ENCODE assay signal across 9 cellular contexts in the genomic region with DNA sequence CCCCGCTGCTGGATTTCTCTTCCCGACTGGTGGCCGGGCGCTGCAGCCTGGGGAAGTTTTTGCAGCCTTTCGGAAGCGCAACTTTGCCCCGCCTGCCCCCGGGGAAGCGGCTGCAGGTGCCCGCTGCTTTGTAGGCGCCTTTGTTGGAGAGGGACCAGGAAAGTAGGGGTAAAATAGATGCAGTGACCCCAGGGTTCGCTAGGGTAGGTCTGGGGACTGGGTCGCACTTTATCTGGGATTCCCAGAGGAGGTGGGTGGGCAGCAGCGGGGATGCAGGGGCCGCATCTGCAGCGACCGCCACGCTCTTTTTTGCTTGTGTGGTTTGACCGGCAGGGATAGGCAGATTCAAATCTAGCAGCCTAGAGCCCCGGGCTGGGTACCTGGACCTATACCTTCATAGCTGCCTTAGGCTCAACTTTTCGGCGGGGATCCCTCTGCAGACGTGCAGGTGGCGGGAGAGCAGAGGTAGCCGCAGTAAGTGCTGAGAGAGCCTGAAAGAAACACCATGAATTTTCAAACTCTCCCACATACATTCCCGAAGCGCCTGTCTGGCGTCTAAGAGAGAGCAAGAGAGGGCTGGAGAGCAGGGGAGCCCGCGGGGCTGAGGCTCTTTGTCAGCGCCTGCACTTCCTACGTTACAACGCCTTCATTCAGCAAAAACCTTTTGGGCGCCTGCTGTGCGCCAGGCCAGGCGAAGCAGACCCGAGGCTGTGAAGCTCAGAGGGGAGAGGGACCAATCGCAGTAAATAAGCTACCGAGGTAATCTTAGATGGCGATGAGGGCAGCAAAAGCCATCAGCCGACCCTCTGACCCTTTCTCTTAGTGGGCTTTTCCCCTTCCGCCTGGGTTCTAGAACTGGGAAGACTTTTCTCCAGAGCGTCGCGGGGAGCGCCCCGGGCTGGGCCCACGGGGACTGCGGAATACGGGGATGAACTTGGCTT. TPM values are rescaled to one million over a fixed set of nuclear protein-coding genes. Genes with fewer than 3 reads are reported as not detected.
A peak's percentile ranks its signal among the peaks of the same experiment; 100 is the strongest.
DNase-seq lines count a peak whose midpoint lies in the region; ATAC-seq, FAIRE-seq and TF ChIP-seq lines count a peak whose summit lies in the region.
"Had no signal": no experiment of that assay in that cellular context is flagged by ENCODE, and none has a peak within 500 bp of the region (broad histone marks: within the 10 kb centered on the region; RNA-seq: fewer than 3 reads in every experiment).

No MANE protein-coding gene starts in this region.

- FAIRE-seq in GM12878 (lab: Jason Lieb, UNC) = no peak

- no peak for TF ChIP-seq CTCF in MM.1S (IDR thresholded peaks at IDR 0.05; ENCODE audit: low read length)
- no peak for TF ChIP-seq CTCF in GM12878 (IDR thresholded peaks at IDR 0.05 in 2 of 3, conservative IDR thresholded peaks at IDR 0.05 in 1 of 3; ENCODE audit: control insufficient read depth in 2 of 3, extremely low read depth in 1 of 3, insufficient read depth in 1 of 3, low read depth in 3 of 3, low read length in 3 of 3)
- no peak for TF ChIP-seq CTCF in nephron (IDR thresholded peaks at IDR 0.05; ENCODE audit: unreplicated experiment in 3 of 3)

- peak overlapping the region; percentile 97 for H3K4me2 ChIP-seq in MM.1S (ENCODE audit: low read depth, low read length)
- peak overlapping the region; percentile 73; the same call in 1 of the 2 replicates for H3K4me2 ChIP-seq in GM12878 (ENCODE audit: control insufficient read depth, insufficient read depth)
- no peak overlapping the region for H3K4me2 ChIP-seq in Karpas-422 (ENCODE audit: low read depth, low read length, poor library complexity, severe bottlenecking)

- H3K36me3 ChIP-seq in MM.1S (replicated peaks; ENCODE audit: insufficient read depth, low read length) (no peaks in the 10 kb centered on the region), GM12878 (ENCODE audit: control insufficient read depth in 2 of 2, insufficient read depth in 2 of 2, low read length in 1 of 2) (no peaks in the 10 kb centered on the region), Karpas-422 (ENCODE audit: insufficient read depth, low read length) (no peaks in the 10 kb centered on the region)

- CTCF ChIA-PET in GM12878 (lab: Yijun Ruan, JAX) = no interaction called here

- in situ Hi-C loops in GM12878 (cut with MboI) = no loop called here

- no peak overlapping the region for H3K27ac Mint-ChIP-seq in nephron

- DNase-seq in DMS 273 treated with DMSO at 0.1 percent for 48 hours (lab: John Stamatoyannopoulos, UW) (peak; percentile 8), MM.1S (peak; percentile 65), GM12878 (ENCODE audit: low read depth, low spot score) (no peak), Karpas-422 (no peak), NCI-H446 (lab: John Stamatoyannopoulos, UW) (no peak), HuH-7 (ENCODE audit: low spot score) (no peak), middle frontal gyrus (ENCODE audit: extremely low spot score, low spot score) (no peak)

- H2AFZ ChIP-seq in MM.1S (ENCODE audit: low read length) (peak overlapping the region; percentile 93), GM12878 (ENCODE audit: control insufficient read depth, low read depth, low read length) (no peak overlapping the region), Karpas-422 (ENCODE audit: low read length) (no peak overlapping the region)

- H3K4me3 Mint-ChIP-seq in nephron = peak overlapping the region; percentile 87 to 89 (median 88)

- H3K9me2 ChIP-seq in MM.1S (replicated peaks; ENCODE audit: insufficient read depth, low read length) (no peaks in the 10 kb centered on the region), Karpas-422 (replicated peaks; ENCODE audit: insufficient read depth, low read length) (no peaks in the 10 kb centered on the region)

- TF ChIP-seq EP300 in GM12878 (IDR thresholded peaks at IDR 0.05; ENCODE audit: borderline replicate concordance in 1 of 2, control insufficient read depth in 1 of 2, low read depth in 2 of 2, low read length in 2 of 2) = no peak

- H3K4me3 ChIP-seq in MM.1S (ENCODE audit: low read length) (peak overlapping the region; percentile 72), GM12878 (peak overlapping the region; percentile 21; the same call in 1 of the 2 replicates), Karpas-422 (ENCODE audit: low read length) (no peak overlapping the region)

- SMC1A ChIA-PET in GM12878 (lab: Charles Lee; ENCODE audit: uncharacterized antibody, unreplicated experiment) = no interaction called here

- H3K27ac ChIP-seq in MM.1S (ENCODE audit: low read length) = peak overlapping the region; percentile 88
- no peak overlapping the region for H3K27ac ChIP-seq in GM12878 (ENCODE audit: control insufficient read depth, insufficient read depth)
- H3K27ac ChIP-seq in Karpas-422 (ENCODE audit: low read length) = no peak overlapping the region
- H3K27ac ChIP-seq: VCaP had no signal

- TF ChIP-seq POLR2A in GM12878 (IDR thresholded peaks at IDR 0.05; ENCODE audit: low read depth, low read length) = no peak

- no TSS peak for BruUV-seq in GM12878 (replicated peaks; lab: Mats Ljungman, UMichigan)

- H3F3A ChIP-seq in MM.1S (ENCODE audit: insufficient read depth, low read length) = peaks cover 16% of the 10 kb centered on the region

- H3K4me1 Mint-ChIP-seq in nephron = peaks cover 23% of the 10 kb centered on the region

- peaks cover 95% of the 10 kb centered on the region for H3K27me3 Mint-ChIP-seq in nephron (ENCODE audit: low read depth)

- H3K79me2 ChIP-seq in MM.1S (ENCODE audit: low read length) (peaks cover 25% of the 10 kb centered on the region), GM12878 (ENCODE audit: control insufficient read depth, insufficient read depth, low read length) (no peaks in the 10 kb centered on the region), Karpas-422 (ENCODE audit: low read length) (no peaks in the 10 kb centered on the region)

- H3K36me3 Mint-ChIP-seq in nephron (ENCODE audit: low read depth) = no peaks in the 10 kb centered on the region

- no peak; the same call in 2 of the 3 replicates for ATAC-seq in GM12878

- WGBS in GM12878 (ENCODE audit: insufficient coverage, insufficient replicate concordance, low lambda C conversion rate, missing lambda C conversion rate) = 8% methylated on average over 50 of the region's 50 CpGs

- H3K9ac ChIP-seq in MM.1S (ENCODE audit: low read length) (peak overlapping the region; percentile 89), GM12878 (ENCODE audit: control insufficient read depth, insufficient read depth, low read length) (no peak overlapping the region), Karpas-422 (ENCODE audit: low read length) (no peak overlapping the region)

- POLR2A ChIA-PET in GM12878 (lab: Charles Lee) = no interaction called here

- no peaks in the 10 kb centered on the region for H4K20me1 ChIP-seq in MM.1S (ENCODE audit: insufficient read depth, low read length)
- no peaks in the 10 kb centered on the region for H4K20me1 ChIP-seq in GM12878 (ENCODE audit: control insufficient read depth, insufficient read depth)
- no peaks in the 10 kb centered on the region for H4K20me1 ChIP-seq in Karpas-422 (ENCODE audit: insufficient read depth, low read depth, low read length)

- intact Hi-C loops in GM12878 (cut with micrococcal nuclease; ENCODE audit: unreplicated experiment) = no loop called here

- TF ChIP-seq RAD21 in GM12878 (IDR thresholded peaks at IDR 0.05; ENCODE audit: insufficient read depth, low read depth, low read length) = no peak

- peaks cover 3% of the 10 kb centered on the region for H3K9me3 Mint-ChIP-seq in nephron

- H3K9me3 ChIP-seq in MM.1S (replicated peaks; ENCODE audit: insufficient read depth, low read length) (no peaks in the 10 kb centered on the region), GM12878 (replicated peaks; ENCODE audit: control insufficient read depth, insufficient read depth, low read length) (no peaks in the 10 kb centered on the region; the same call in 2 of the 3 replicates), Karpas-422 (ENCODE audit: low read length) (no peaks in the 10 kb centered on the region)

- H3K27me3 ChIP-seq in MM.1S (replicated peaks; ENCODE audit: insufficient read depth, low read length) = no peaks in the 10 kb centered on the region
- peaks cover 13 to 17% of the 10 kb centered on the region in 2 experiments; a peak in 3 of 4 replicates for H3K27me3 ChIP-seq in GM12878 (replicated peaks in 1 of 2; ENCODE audit: control insufficient read depth in 2 of 2, insufficient read depth in 2 of 2, low read length in 1 of 2)
- no peaks in the 10 kb centered on the region for H3K27me3 ChIP-seq in Karpas-422 (ENCODE audit: low read length)

- RAD21 ChIA-PET in GM12878 (lab: Charles Lee; ENCODE audit: unreplicated experiment) = no interaction called here

- H3K4me1 ChIP-seq in MM.1S (ENCODE audit: low read length) (peaks cover 4% of the 10 kb centered on the region; the same call in 1 of the 2 replicates), GM12878 (ENCODE audit: control insufficient read depth, insufficient read depth, low read length) (peaks cover 8% of the 10 kb centered on the region; the same call in 1 of the 2 replicates), Karpas-422 (ENCODE audit: low read length) (no peaks in the 10 kb centered on the region)

TF ChIP-seq in GM12878, 131 proteins besides CTCF, POLR2A, EP300 and RAD21 (continues in another document):
- TF ChIP-seq FOXM1 (IDR thresholded peaks at IDR 0.05; ENCODE audit: low read depth, low read length) (no peak), EZH2 (IDR thresholded peaks at IDR 0.05; ENCODE audit: borderline replicate concordance, control insufficient read depth, low read depth, low read length) (peak; percentile 2; the same call in 1 of the 2 replicates), TCF3 (IDR thresholded peaks at IDR 0.05; ENCODE audit: borderline replicate concordance, insufficient read depth, low read depth, low read length) (no peak)

RNA-seq across cellular contexts. Expression of gene SV2C, which starts 0.6 kb away (rescaled TPM):
- total RNA-seq in GM12878 (2013; cell fraction: nucleolus; rRNA removed) = 0.24 and 0.40 TPM in 2 replicates
- 0.40 and 2.2 TPM in 2 replicates for total RNA-seq in GM12878 (2014; rRNA removed)
- total RNA-seq in GM12878 (2014; rRNA removed; fragmentation: Illumina TruSeq; extraction: Trizol) = 0.94 and 0.97 TPM in 2 replicates
- total RNA-seq in GM12878 (2021) = 1.1 TPM in 2 replicates
- polyA plus RNA-seq in GM12878 (2011; ENCODE audit: low read depth) = 0.03 TPM
- under 0.01 TPM in 1 of 2 replicates, not detected in the other for polyA plus RNA-seq in GM12878 (2011; rRNA removed)
- polyA plus RNA-seq in GM12878 (2011; cell fraction: cytosol; rRNA removed) = not detected in 2 replicates
- polyA plus RNA-seq in GM12878 (2011; cell fraction: nucleus; rRNA removed) = not detected in 2 replicates
- polyA plus RNA-seq in GM12878 (2012) = 0.03 TPM in 2 replicates
- 0.76 and 0.81 TPM in 2 replicates for polyA plus RNA-seq in GM12878 (2014; fragmentation: Illumina TruSeq; extraction: Trizol)
- under 1 TPM; 0.20 to 0.37 TPM for polyA plus RNA-seq in GM12878 (2014; fragmentation: Nextera tagmentation; extraction: Ambion mirVana)
- polyA plus RNA-seq in GM12878 (2014; rRNA removed) = 0.60 and 0.69 TPM in 2 replicates
- 1 to 10 TPM in 1 of 2 experiments, under 1 TPM in 1; 0.56 to 1.0 TPM for polyA plus RNA-seq in GM12878 (2016; fragmentation: Nextera tagmentation; extraction: Ambion mirVana)
- not detected in 2 replicates for polyA minus RNA-seq in GM12878 (2011; rRNA and poly(A)+ RNA removed)
- not detected in 2 replicates for polyA minus RNA-seq in GM12878 (2011; cell fraction: cytosol; rRNA and poly(A)+ RNA removed)
- polyA minus RNA-seq in GM12878 (2011; cell fraction: nucleus; rRNA and poly(A)+ RNA removed) = not detected in 2 replicates
- total RNA-seq in Karpas-422 (2014; rRNA removed; shearing (Covaris generic); ENCODE audit: low replicate concordance) = not detected in 2 replicates

Comparison
In these comparisons a context has a peak if more than half of its experiments do, and no peak if none do; other contexts are left out.
1. DNase-seq: peak in DMS 273 treated with DMSO at 0.1 percent for 48 hours (single experiment) and MM.1S (single experiment); none in GM12878 (single experiment), Karpas-422 (single experiment), NCI-H446 (0 of 2), HuH-7 (single experiment) and middle frontal gyrus (single experiment).